In genomic region chr5:132266031-132266835, GRCh38 we compare ENCODE assay signal across 12 cellular contexts. TPM values are rescaled to one million over a fixed set of nuclear protein-coding genes. Genes with fewer than 3 reads are reported as not detected.
DNase-seq lines count a peak whose midpoint lies in the region; ATAC-seq, FAIRE-seq and TF ChIP-seq lines count a peak whose summit lies in the region.
"Had no signal": no experiment of that assay in that cellular context is flagged by ENCODE, and none has a peak within 500 bp of the region (broad histone marks: within the 10 kb centered on the region; RNA-seq: fewer than 3 reads in every experiment).

No MANE protein-coding gene starts in this region.

- H3K9ac ChIP-seq in astrocyte (ENCODE audit: low read length) = peak overlapping the region; percentile 82
- peak overlapping the region; percentile 8 for H3K9ac ChIP-seq in rectal smooth muscle tissue (ENCODE audit: low read length)

- no peak for ATAC-seq in GM18907 (IDR thresholded peaks at IDR 0.05; ENCODE audit: unreplicated experiment)
- no peak for ATAC-seq in CD4-positive, alpha-beta T cell (ENCODE audit: poor library complexity)
- ATAC-seq: T-cell had no signal

- H3K4me3 ChIP-seq in astrocyte (ENCODE audit: insufficient read depth, low read depth, low read length) = no peak overlapping the region
- no peak overlapping the region for H3K4me3 ChIP-seq in rectal smooth muscle tissue (ENCODE audit: low read length)
- no peak overlapping the region for H3K4me3 ChIP-seq in BE2C (ENCODE audit: low read depth, low read length)

- peak; percentile 13 for DNase-seq in GM13976 (ENCODE audit: low spot score)
- no peak for DNase-seq in astrocyte (ENCODE audit: low read depth)
- DNase-seq in BE2C = no peak
- DNase-seq in CD4-positive, alpha-beta T cell = no peak
- no peak for DNase-seq in cerebellar cortex (ENCODE audit: low spot score)
- DNase-seq: CD4-positive, CD25-positive, alpha-beta regulatory T cell; stimulated activated CD4-positive, alpha-beta T cell treated with anti-CD3 and anti-CD28 coated beads, Interleukin-15, amount 100 ng/mL, for 24 hours; T-cell had no signal

- no peaks in the 10 kb centered on the region for H3K9me3 Mint-ChIP-seq in astrocyte (ENCODE audit: unreplicated experiment)
- no peaks in the 10 kb centered on the region for H3K9me3 Mint-ChIP-seq in CD4-positive, alpha-beta T cell
- H3K9me3 Mint-ChIP-seq: T-cell had no signal

- H3K4me1 ChIP-seq in astrocyte (ENCODE audit: insufficient read depth, low read length) (peaks cover 85% of the 10 kb centered on the region), rectal smooth muscle tissue (ENCODE audit: control insufficient read depth, insufficient read depth, low read length) (peaks cover 82% of the 10 kb centered on the region), BE2C (peaks cover 14% of the 10 kb centered on the region)

- peak overlapping the region; percentile 97 for H3K27ac ChIP-seq in astrocyte (ENCODE audit: low read depth, low read length)
- H3K27ac ChIP-seq in layer of hippocampus (ENCODE audit: low read depth, low read length) = peak overlapping the region; percentile 62
- peak overlapping the region; percentile 99 for H3K27ac ChIP-seq in rectal smooth muscle tissue (ENCODE audit: low read depth, low read length)
- H3K27ac ChIP-seq in CD4-positive, alpha-beta T cell (ENCODE audit: low read depth, low read length) = no peak overlapping the region
- H3K27ac ChIP-seq: HL-60 had no signal

- no peak overlapping the region for H3K27ac Mint-ChIP-seq in astrocyte (ENCODE audit: unreplicated experiment)
- H3K27ac Mint-ChIP-seq in CD4-positive, alpha-beta T cell = no peak overlapping the region
- H3K27ac Mint-ChIP-seq: CD4-positive, CD25-positive, alpha-beta regulatory T cell; T-cell had no signal

- H3K36me3 Mint-ChIP-seq in astrocyte (ENCODE audit: low read depth, unreplicated experiment) = peaks cover 33% of the 10 kb centered on the region
- H3K36me3 Mint-ChIP-seq in CD4-positive, alpha-beta T cell (ENCODE audit: low read depth) = no peaks in the 10 kb centered on the region
- H3K36me3 Mint-ChIP-seq: CD4-positive, CD25-positive, alpha-beta regulatory T cell; T-cell had no signal

- peaks cover 37% of the 10 kb centered on the region for H3K4me1 Mint-ChIP-seq in astrocyte (ENCODE audit: low read depth, unreplicated experiment)
- peaks cover 4% of the 10 kb centered on the region for H3K4me1 Mint-ChIP-seq in CD4-positive, alpha-beta T cell (ENCODE audit: low read depth)

- H2AFZ ChIP-seq in astrocyte (ENCODE audit: low read depth, low read length) = no peak overlapping the region

- CTCF ChIA-PET in CD4-positive, alpha-beta T cell (lab: Charles Lee) = no interaction called here

- in situ Hi-C loops in GM13976 (cut with MboI; ENCODE audit: low sequenced_read_pairs, unreplicated experiment) = no loop called here

- intact Hi-C loops in CD4-positive, alpha-beta T cell (cut with DNase I, micrococcal nuclease) = no loop called here

- POLR2A ChIA-PET in CD4-positive, alpha-beta T cell (lab: Charles Lee) = no interaction called here

- H3K4me3 Mint-ChIP-seq in astrocyte (ENCODE audit: unreplicated experiment) = no peak overlapping the region
- H3K4me3 Mint-ChIP-seq in CD4-positive, alpha-beta T cell = no peak overlapping the region
- H3K4me3 Mint-ChIP-seq: CD4-positive, CD25-positive, alpha-beta regulatory T cell; T-cell had no signal

- H3K4me2 ChIP-seq in astrocyte (ENCODE audit: low read length) = peak overlapping the region; percentile 33

- TF ChIP-seq CTCF in GM13976 (IDR thresholded peaks at IDR 0.05; ENCODE audit: borderline replicate concordance, control extremely low read depth, extremely low read depth, insufficient read depth, missing control alignments) (no peak), astrocyte (IDR thresholded peaks at IDR 0.05; ENCODE audit: insufficient read depth, low read depth, low read length) (no peak), BE2C (IDR thresholded peaks at IDR 0.05; ENCODE audit: low read depth, low read length) (no peak)
- TF ChIP-seq CTCF in CD4-positive, alpha-beta T cell (IDR thresholded peaks at IDR 0.05) = no peak

- peaks cover 91% of the 10 kb centered on the region for H3K79me2 ChIP-seq in astrocyte (ENCODE audit: insufficient read depth, low read length)

- H3K27me3 Mint-ChIP-seq in astrocyte (ENCODE audit: low read depth, unreplicated experiment) = no peaks in the 10 kb centered on the region
- H3K27me3 Mint-ChIP-seq in CD4-positive, alpha-beta T cell = no peaks in the 10 kb centered on the region
- H3K27me3 Mint-ChIP-seq: CD4-positive, CD25-positive, alpha-beta regulatory T cell; T-cell had no signal

- no peaks in the 10 kb centered on the region for H3K9me3 ChIP-seq in astrocyte (ENCODE audit: insufficient read depth, low read depth, low read length)
- H3K9me3 ChIP-seq in BE2C = no peaks in the 10 kb centered on the region
- H3K9me3 ChIP-seq in CD4-positive, alpha-beta T cell (ENCODE audit: control insufficient read depth, low read length) = no peaks in the 10 kb centered on the region

- H3K36me3 ChIP-seq in astrocyte (ENCODE audit: insufficient read depth, low read length) = peaks cover 44% of the 10 kb centered on the region
- H3K36me3 ChIP-seq in rectal smooth muscle tissue (ENCODE audit: control insufficient read depth, insufficient read depth, low read length) = peaks cover 13% of the 10 kb centered on the region
- H3K36me3 ChIP-seq in BE2C = peaks cover 28% of the 10 kb centered on the region

- peaks cover 93% of the 10 kb centered on the region for H4K20me1 ChIP-seq in astrocyte (ENCODE audit: insufficient read depth, low read length)

- H3K27me3 ChIP-seq in astrocyte (ENCODE audit: insufficient read depth, low read length) (no peaks in the 10 kb centered on the region), layer of hippocampus (ENCODE audit: control insufficient read depth, insufficient read depth, low read length) (no peaks in the 10 kb centered on the region), rectal smooth muscle tissue (ENCODE audit: control insufficient read depth, insufficient read depth, low read length) (no peaks in the 10 kb centered on the region), BE2C (no peaks in the 10 kb centered on the region)
- no peaks in the 10 kb centered on the region for H3K27me3 ChIP-seq in CD4-positive, alpha-beta T cell (ENCODE audit: control insufficient read depth, insufficient read depth, low read length)

- FAIRE-seq in astrocyte (lab: Jason Lieb, UNC) = no peak

RNA-seq across cellular contexts. Expression of gene PDLIM4, which starts 8.7 kb away (rescaled TPM):
- total RNA-seq in astrocyte = 56.6 and 72.4 TPM in 2 replicates
- polyA plus RNA-seq in BE2C (2012; ENCODE audit: insufficient read depth, insufficient read length, low read depth) = 101 TPM
- total RNA-seq in CD4-positive, alpha-beta T cell = not detected
- total RNA-seq: CD4-positive, CD25-positive, alpha-beta regulatory T cell; T-cell had no signal
- polyA plus RNA-seq: CD4-positive, CD25-positive, alpha-beta regulatory T cell had no signal

RNA-seq across cellular contexts. Expression of gene SLC22A4, which starts 28.0 kb away (rescaled TPM):
- 4.1 and 4.5 TPM in 2 replicates for total RNA-seq in astrocyte
- polyA plus RNA-seq in BE2C (2012; ENCODE audit: insufficient read depth, insufficient read length, low read depth) = 0.97 TPM
- total RNA-seq in CD4-positive, alpha-beta T cell = under 1 TPM; 0.16 to 0.22 TPM
- total RNA-seq: CD4-positive, CD25-positive, alpha-beta regulatory T cell had no signal
- polyA plus RNA-seq: CD4-positive, CD25-positive, alpha-beta regulatory T cell had no signal

RNA-seq across cellular contexts. Expression of gene P4HA2, which starts 38.6 kb away (rescaled TPM):
- 214 and 302 TPM in 2 replicates for total RNA-seq in astrocyte
- 20.3 TPM for polyA plus RNA-seq in BE2C (2012; ENCODE audit: insufficient read depth, insufficient read length, low read depth)
- total RNA-seq in CD4-positive, alpha-beta T cell = not detected
- total RNA-seq: CD4-positive, CD25-positive, alpha-beta regulatory T cell had no signal
- polyA plus RNA-seq: CD4-positive, CD25-positive, alpha-beta regulatory T cell had no signal

Comparison
In these comparisons a context has a peak if more than half of its experiments do, and no peak if none do; other contexts are left out.
1. RNA of gene PDLIM4, which starts 8.7 kb away (total RNA-seq): 56.6 to 72.4 TPM in astrocyte; not detected in CD4-positive, alpha-beta T cell; every median in the first group is over 10 times any median in the second.
2. RNA of gene P4HA2, which starts 38.6 kb away (total RNA-seq): 214 to 302 TPM in astrocyte; not detected in CD4-positive, alpha-beta T cell; every median in the first group is over 100 times any median in the second.